Comparison of ENCODE assay signal across 39 cellular contexts in the genomic region with DNA sequence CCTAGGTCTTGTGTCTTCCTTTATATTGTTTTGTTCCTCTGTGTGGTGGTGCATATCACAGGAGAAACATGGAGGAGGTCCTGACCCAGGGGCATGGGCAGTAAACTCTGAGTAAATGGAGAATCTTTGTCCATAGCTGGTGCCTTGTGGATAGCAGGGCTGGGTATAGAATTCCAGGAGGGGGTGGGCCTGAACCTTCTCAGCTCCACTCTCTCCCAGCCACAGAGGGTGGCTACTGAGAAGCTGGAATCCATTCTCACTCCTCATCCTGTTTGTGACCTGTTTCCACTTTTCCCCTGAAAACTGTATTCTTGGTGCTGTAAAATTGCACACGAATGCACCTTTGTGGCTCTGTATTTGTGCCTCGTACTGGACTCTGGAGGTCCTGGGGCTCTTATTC. TPM values are rescaled to one million over a fixed set of nuclear protein-coding genes. Genes with fewer than 3 reads are reported as not detected.
"Had no signal": no experiment of that assay in that cellular context is flagged by ENCODE, and none has a peak within 500 bp of the region (broad histone marks: within the 10 kb centered on the region; RNA-seq: fewer than 3 reads in every experiment).

No MANE protein-coding gene starts in this region.

- H3K27ac Mint-ChIP-seq: activated B cell treated with CpG ODN at 0.5 μM for 24 hours; activated CD4-positive, alpha-beta memory T cell treated with anti-CD3 and anti-CD28 coated beads for 36 hours; activated CD4-positive, alpha-beta T cell treated with anti-CD3 and anti-CD28 coated beads, Interleukin-2, amount 10 ng/mL, durations not matched to agents 24 days and 14 days; activated CD8-positive, alpha-beta T cell treated with anti-CD3 and anti-CD28 coated beads for 36 hours; activated naive CD4-positive, alpha-beta T cell treated with anti-CD3 and anti-CD28 coated beads for 36 hours; activated naive CD4-positive, alpha-beta T cell treated with anti-CD3 and anti-CD28 coated beads, Interleukin-2, amount 50 U/mL, for 72 hours; activated naive CD8-positive, alpha-beta T cell treated with anti-CD3 and anti-CD28 coated beads for 36 hours; activated T-cell treated with anti-CD3 and anti-CD28 coated beads, Interleukin-2, amount 50 U/mL, for 72 hours; activated T-helper 1 cell treated with anti-CD3 and anti-CD28 coated beads, Interleukin-12 subunit alpha, Interleukin-12 subunit beta, Interleukin-2, Interleukin-4 antibody, amounts not matched to agents 30 ng/mL and 10 ng/mL and 1 ng/mL, durations not matched to agents 14 hours and 24 hours and 36 hours; activated T-helper 17 cell treated with anti-CD3 and anti-CD28 coated beads, Interleukin-2, amount 50 U/mL, for 72 hours; T-helper 1 cell treated with Interleukin-12 subunit alpha and Interleukin-12 subunit beta and Interleukin-4 antibody, amounts not matched to agents 30 μg/mL and 1 μg/mL, for 36 hours; T-helper 2 cell treated with Interferon-gamma antibody and Interleukin-4, amounts not matched to agents 5 μg/mL and 100 μg/mL, for 36 hours had no signal

- H3K4me1 Mint-ChIP-seq: activated B cell treated with CpG ODN at 0.5 μM for 24 hours; activated CD4-positive, alpha-beta T cell treated with anti-CD3 and anti-CD28 coated beads, Interleukin-2, amount 10 ng/mL, durations not matched to agents 24 days and 14 days; activated naive CD8-positive, alpha-beta T cell treated with anti-CD3 and anti-CD28 coated beads for 36 hours; activated T-helper 17 cell treated with anti-CD3 and anti-CD28 coated beads, Interleukin-2, amount 50 U/mL, for 72 hours; central memory CD8-positive, alpha-beta T cell had no signal

- H3K9me3 Mint-ChIP-seq: activated naive CD4-positive, alpha-beta T cell treated with anti-CD3 and anti-CD28 coated beads for 36 hours; activated T-cell treated with anti-CD3 and anti-CD28 coated beads, Interleukin-2, amount 50 U/mL, for 4 hours had no signal

- DNase-seq: activated B cell treated with CpG ODN at 0.5 μM for 24 hours; activated CD4-positive, alpha-beta memory T cell treated with anti-CD3 and anti-CD28 coated beads for 36 hours; activated CD4-positive, alpha-beta T cell treated with anti-CD3 and anti-CD28 coated beads for 4 hours; activated CD4-positive, alpha-beta T cell treated with anti-CD3 and anti-CD28 coated beads, Interleukin-2, amount 10 ng/mL, durations not matched to agents 24 days and 14 days; activated CD4-positive, alpha-beta T cell treated with anti-CD3 and anti-CD28 coated beads, Interleukin-2, amount 50 U/mL, for 1 hour; activated CD4-positive, alpha-beta T cell treated with anti-CD3 and anti-CD28 coated beads, Interleukin-2, amount 50 U/mL, for 4 hours; activated CD4-positive, CD25-positive, alpha-beta regulatory T cell treated with anti-CD3 and anti-CD28 coated beads, Interleukin-2, amount 50 U/mL, for 72 hours; activated CD8-positive, alpha-beta memory T cell treated with anti-CD3 and anti-CD28 coated beads, Interleukin-2, amount 50 U/mL, for 4 hours; activated CD8-positive, alpha-beta T cell treated with anti-CD3 and anti-CD28 coated beads for 36 hours; activated effector memory CD4-positive, alpha-beta T cell treated with anti-CD3 and anti-CD28 coated beads, Interleukin-2, amount 50 U/mL, for 16 hours; activated gamma-delta T cell treated with Interleukin-2 at 50 U/mL for 16 hours; activated naive CD4-positive, alpha-beta T cell; activated naive CD4-positive, alpha-beta T cell treated with anti-CD3 and anti-CD28 coated beads for 36 hours; activated naive CD4-positive, alpha-beta T cell treated with anti-CD3 and anti-CD28 coated beads, Interleukin-2, amount 50 U/mL, for 16 hours; activated naive CD8-positive, alpha-beta T cell treated with anti-CD3 and anti-CD28 coated beads for 36 hours; activated T-cell treated with anti-CD3 and anti-CD28 coated beads for 4 hours; activated T-cell treated with anti-CD3 and anti-CD28 coated beads, Interleukin-2, amount 50 U/mL, for 1 hour; activated T-cell treated with anti-CD3 and anti-CD28 coated beads, Interleukin-2, amount 50 U/mL, for 4 hours; activated T-cell treated with anti-CD3 and anti-CD28 coated beads, Interleukin-2, amount 50 U/mL, for 72 hours; adrenal gland; amniotic stem cell; caudate nucleus; cerebellar nuclear complex; T-helper 1 cell; T-helper 2 cell; T-helper 9 cell had no signal

- ATAC-seq: activated CD8-positive, alpha-beta T cell treated with anti-CD3 and anti-CD28 coated beads for 36 hours; activated naive CD4-positive, alpha-beta T cell treated with anti-CD3 and anti-CD28 coated beads, Interleukin-2, amount 50 U/mL, for 72 hours; activated T-cell treated with anti-CD3 and anti-CD28 coated beads, Interleukin-2, amount 50 U/mL, for 4 hours; activated T-cell treated with anti-CD3 and anti-CD28 coated beads, Interleukin-2, amount 50 U/mL, for 72 hours; activated T-helper 17 cell treated with anti-CD3 and anti-CD28 coated beads, Interleukin-2, amount 50 U/mL, for 72 hours had no signal

- H3K36me3 Mint-ChIP-seq: activated CD4-positive, alpha-beta memory T cell treated with anti-CD3 and anti-CD28 coated beads for 36 hours; activated naive CD8-positive, alpha-beta T cell treated with anti-CD3 and anti-CD28 coated beads for 36 hours; brain had no signal

- H3K27me3 ChIP-seq: ascending aorta had no signal

- H3K27me3 Mint-ChIP-seq: activated CD4-positive, alpha-beta T cell treated with anti-CD3 and anti-CD28 coated beads, Interleukin-2, amount 10 ng/mL, durations not matched to agents 24 days and 14 days had no signal

- H3K36me3 ChIP-seq: adrenal gland, ascending aorta, cardiac muscle cell had no signal

- H3K4me1 ChIP-seq: adrenal gland had no signal

- FAIRE-seq: bronchial epithelial cell, TTC549 had no signal

- H3K4me3 ChIP-seq: adrenal gland, ascending aorta, cardiac muscle cell had no signal

- H3K27ac ChIP-seq: adrenal gland, ascending aorta, cardiac muscle cell, VCaP had no signal

- H3K9me3 ChIP-seq: adrenal gland had no signal

- H3K4me3 Mint-ChIP-seq: activated B cell treated with CpG ODN at 0.5 μM for 24 hours; activated CD4-positive, alpha-beta memory T cell treated with anti-CD3 and anti-CD28 coated beads for 36 hours; activated CD4-positive, alpha-beta T cell treated with anti-CD3 and anti-CD28 coated beads, Interleukin-2, amount 10 ng/mL, durations not matched to agents 24 days and 14 days; activated CD8-positive, alpha-beta T cell treated with anti-CD3 and anti-CD28 coated beads for 36 hours; activated naive CD4-positive, alpha-beta T cell treated with anti-CD3 and anti-CD28 coated beads for 36 hours; activated naive CD8-positive, alpha-beta T cell treated with anti-CD3 and anti-CD28 coated beads for 36 hours; activated T-cell treated with anti-CD3 and anti-CD28 coated beads, Interleukin-2, amount 50 U/mL, for 4 hours; activated T-cell treated with anti-CD3 and anti-CD28 coated beads, Interleukin-2, amount 50 U/mL, for 72 hours; activated T-helper 1 cell treated with anti-CD3 and anti-CD28 coated beads, Interleukin-12 subunit alpha, Interleukin-12 subunit beta, Interleukin-2, Interleukin-4 antibody, amounts not matched to agents 30 ng/mL and 10 ng/mL and 1 ng/mL, durations not matched to agents 14 hours and 24 hours and 36 hours; activated T-helper 17 cell treated with anti-CD3 and anti-CD28 coated beads, Interleukin-2, amount 50 U/mL, for 72 hours; brain; central memory CD8-positive, alpha-beta T cell; T-helper 1 cell treated with Interleukin-12 subunit alpha and Interleukin-12 subunit beta and Interleukin-4 antibody, amounts not matched to agents 30 μg/mL and 1 μg/mL, for 36 hours; T-helper 2 cell treated with Interferon-gamma antibody and Interleukin-4, amounts not matched to agents 5 μg/mL and 100 μg/mL, for 36 hours had no signal

RNA-seq across cellular contexts. Expression of a gene that starts 47.7 kb away (rescaled TPM):
- total RNA-seq: activated B cell treated with CpG ODN at 0.5 μM for 24 hours; activated CD4-positive, alpha-beta memory T cell treated with anti-CD3 and anti-CD28 coated beads for 36 hours; activated CD4-positive, alpha-beta T cell treated with anti-CD3 and anti-CD28 coated beads, Interleukin-2, amount 10 ng/mL, durations not matched to agents 24 days and 14 days; activated CD8-positive, alpha-beta memory T cell treated with anti-CD3 and anti-CD28 coated beads for 36 hours; activated naive CD4-positive, alpha-beta T cell treated with anti-CD3 and anti-CD28 coated beads for 36 hours; activated naive CD8-positive, alpha-beta T cell treated with anti-CD3 and anti-CD28 coated beads for 36 hours; activated T-cell treated with anti-CD3 and anti-CD28 coated beads, Interleukin-2, amount 50 U/mL, for 4 hours; activated T-cell treated with anti-CD3 and anti-CD28 coated beads, Interleukin-2, amount 50 U/mL, for 72 hours; activated T-helper 1 cell treated with anti-CD3 and anti-CD28 coated beads, Interleukin-12 subunit alpha, Interleukin-12 subunit beta, Interleukin-2, Interleukin-4 antibody, amounts not matched to agents 30 ng/mL and 10 ng/mL and 1 ng/mL, durations not matched to agents 14 hours and 24 hours and 36 hours; activated T-helper 17 cell treated with anti-CD3 and anti-CD28 coated beads, Interleukin-2, amount 50 U/mL, for 72 hours had no signal
